2 cellular contexts compared by ENCODE assay signal in genomic region chr4:54092405-54092759, GRCh38.
TF ChIP-seq lines count a peak whose summit lies in the region.

No MANE protein-coding gene starts in this region.

TF ChIP-seq in SK-N-SH, 30 proteins besides CTCF, POLR2A, EP300 and RAD21 (continued from another document):
- TF ChIP-seq MEF2A (IDR thresholded peaks at IDR 0.05; ENCODE audit: borderline replicate concordance, low read depth): no peak
- TF ChIP-seq MXI1 (IDR thresholded peaks at IDR 0.05; ENCODE audit: low read depth, low read length): no peak
- TF ChIP-seq EZH2phosphoT487 (IDR thresholded peaks at IDR 0.05; ENCODE audit: borderline replicate concordance, low read depth): no peak
- TF ChIP-seq, protein P1, sequence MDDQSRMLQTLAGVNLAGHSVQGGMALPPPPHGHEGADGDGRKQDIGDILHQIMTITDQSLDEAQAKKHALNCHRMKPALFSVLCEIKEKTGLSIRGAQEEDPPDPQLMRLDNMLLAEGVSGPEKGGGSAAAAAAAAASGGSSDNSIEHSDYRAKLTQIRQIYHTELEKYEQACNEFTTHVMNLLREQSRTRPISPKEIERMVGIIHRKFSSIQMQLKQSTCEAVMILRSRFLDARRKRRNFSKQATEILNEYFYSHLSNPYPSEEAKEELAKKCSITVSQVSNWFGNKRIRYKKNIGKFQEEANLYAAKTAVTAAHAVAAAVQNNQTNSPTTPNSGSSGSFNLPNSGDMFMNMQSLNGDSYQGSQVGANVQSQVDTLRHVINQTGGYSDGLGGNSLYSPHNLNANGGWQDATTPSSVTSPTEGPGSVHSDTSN (IDR thresholded peaks at IDR 0.05): no peak

TF ChIP-seq in SK-N-SH treated with all-trans-retinoic acid at 6 μM for 48 hours, 23 proteins besides CTCF, POLR2A, EP300 and RAD21 (continued from another document):
- TF ChIP-seq PATZ1 (CRISPR knock-in tag; IDR thresholded peaks at IDR 0.05; ENCODE audit: borderline replicate concordance) (no peak), SNAI2 (CRISPR knock-in tag; IDR thresholded peaks at IDR 0.05) (no peak), POU6F1 (CRISPR knock-in tag; IDR thresholded peaks at IDR 0.05; ENCODE audit: borderline replicate concordance, low read depth) (no peak), OSR1 (CRISPR knock-in tag; IDR thresholded peaks at IDR 0.05) (no peak), ZNF565 (CRISPR knock-in tag; conservative IDR thresholded peaks at IDR 0.05; ENCODE audit: low read depth) (no peak), ARNTL (CRISPR knock-in tag; IDR thresholded peaks at IDR 0.05; ENCODE audit: borderline replicate concordance, low read depth) (no peak), CSDC2 (CRISPR knock-in tag; IDR thresholded peaks at IDR 0.05) (no peak), ZFP3 (CRISPR knock-in tag; IDR thresholded peaks at IDR 0.05) (no peak), ISL1 (CRISPR knock-in tag; IDR thresholded peaks at IDR 0.05) (no peak), ESRRG (CRISPR knock-in tag; IDR thresholded peaks at IDR 0.05) (no peak), TCF4 (CRISPR knock-in tag; IDR thresholded peaks at IDR 0.05; ENCODE audit: borderline replicate concordance) (no peak)
- TF ChIP-seq, protein P2, sequence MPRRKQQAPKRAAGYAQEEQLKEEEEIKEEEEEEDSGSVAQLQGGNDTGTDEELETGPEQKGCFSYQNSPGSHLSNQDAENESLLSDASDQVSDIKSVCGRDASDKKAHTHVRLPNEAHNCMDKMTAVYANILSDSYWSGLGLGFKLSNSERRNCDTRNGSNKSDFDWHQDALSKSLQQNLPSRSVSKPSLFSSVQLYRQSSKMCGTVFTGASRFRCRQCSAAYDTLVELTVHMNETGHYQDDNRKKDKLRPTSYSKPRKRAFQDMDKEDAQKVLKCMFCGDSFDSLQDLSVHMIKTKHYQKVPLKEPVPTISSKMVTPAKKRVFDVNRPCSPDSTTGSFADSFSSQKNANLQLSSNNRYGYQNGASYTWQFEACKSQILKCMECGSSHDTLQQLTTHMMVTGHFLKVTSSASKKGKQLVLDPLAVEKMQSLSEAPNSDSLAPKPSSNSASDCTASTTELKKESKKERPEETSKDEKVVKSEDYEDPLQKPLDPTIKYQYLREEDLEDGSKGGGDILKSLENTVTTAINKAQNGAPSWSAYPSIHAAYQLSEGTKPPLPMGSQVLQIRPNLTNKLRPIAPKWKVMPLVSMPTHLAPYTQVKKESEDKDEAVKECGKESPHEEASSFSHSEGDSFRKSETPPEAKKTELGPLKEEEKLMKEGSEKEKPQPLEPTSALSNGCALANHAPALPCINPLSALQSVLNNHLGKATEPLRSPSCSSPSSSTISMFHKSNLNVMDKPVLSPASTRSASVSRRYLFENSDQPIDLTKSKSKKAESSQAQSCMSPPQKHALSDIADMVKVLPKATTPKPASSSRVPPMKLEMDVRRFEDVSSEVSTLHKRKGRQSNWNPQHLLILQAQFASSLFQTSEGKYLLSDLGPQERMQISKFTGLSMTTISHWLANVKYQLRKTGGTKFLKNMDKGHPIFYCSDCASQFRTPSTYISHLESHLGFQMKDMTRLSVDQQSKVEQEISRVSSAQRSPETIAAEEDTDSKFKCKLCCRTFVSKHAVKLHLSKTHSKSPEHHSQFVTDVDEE (CRISPR knock-in tag; IDR thresholded peaks at IDR 0.05): no peak
- TF ChIP-seq, protein P3, sequence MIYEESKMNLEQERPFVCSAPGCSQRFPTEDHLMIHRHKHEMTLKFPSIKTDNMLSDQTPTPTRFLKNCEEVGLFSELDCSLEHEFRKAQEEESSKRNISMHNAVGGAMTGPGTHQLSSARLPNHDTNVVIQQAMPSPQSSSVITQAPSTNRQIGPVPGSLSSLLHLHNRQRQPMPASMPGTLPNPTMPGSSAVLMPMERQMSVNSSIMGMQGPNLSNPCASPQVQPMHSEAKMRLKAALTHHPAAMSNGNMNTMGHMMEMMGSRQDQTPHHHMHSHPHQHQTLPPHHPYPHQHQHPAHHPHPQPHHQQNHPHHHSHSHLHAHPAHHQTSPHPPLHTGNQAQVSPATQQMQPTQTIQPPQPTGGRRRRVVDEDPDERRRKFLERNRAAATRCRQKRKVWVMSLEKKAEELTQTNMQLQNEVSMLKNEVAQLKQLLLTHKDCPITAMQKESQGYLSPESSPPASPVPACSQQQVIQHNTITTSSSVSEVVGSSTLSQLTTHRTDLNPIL (CRISPR knock-in tag; IDR thresholded peaks at IDR 0.05; ENCODE audit: low read depth): no peak
